1 cellular context compared by ENCODE assay signal in genomic region chr5:24351285-24351684, GRCh38.
TF ChIP-seq lines count a peak whose summit lies in the region.

No MANE protein-coding gene starts in this region.

TF ChIP-seq in H1, 55 proteins besides CTCF, POLR2A, EP300 and RAD21:
- TF ChIP-seq USF2 (IDR thresholded peaks at IDR 0.05; ENCODE audit: low read length) (no peak), BCL11A (IDR thresholded peaks at IDR 0.05; ENCODE audit: low read depth in 2 of 2, low read length in 2 of 2) (no peak), SRF (IDR thresholded peaks at IDR 0.05; ENCODE audit: low read depth, low read length) (no peak), CEBPB (IDR thresholded peaks at IDR 0.05; ENCODE audit: low read depth, low read length) (no peak), KDM5A (IDR thresholded peaks at IDR 0.05; ENCODE audit: low read length) (no peak), POU5F1 (IDR thresholded peaks at IDR 0.05; ENCODE audit: low read depth, low read length) (no peak), FOSL1 (IDR thresholded peaks at IDR 0.05; ENCODE audit: insufficient read depth, low read depth, low read length) (no peak), CBX5 (IDR thresholded peaks at IDR 0.05; ENCODE audit: low read depth, low read length) (no peak), ATF2 (IDR thresholded peaks at IDR 0.05; ENCODE audit: low read length) (no peak), TBP (IDR thresholded peaks at IDR 0.05; ENCODE audit: low read depth, low read length) (no peak), RXRA (IDR thresholded peaks at IDR 0.05; ENCODE audit: insufficient read depth, low read depth, low read length) (no peak), EZH2 (IDR thresholded peaks at IDR 0.05; ENCODE audit: low read depth, low read length, severe bottlenecking) (no peak), NRF1 (IDR thresholded peaks at IDR 0.05; ENCODE audit: low read depth, low read length) (no peak), JUN (IDR thresholded peaks at IDR 0.05; ENCODE audit: low read depth, low read length) (no peak), ASH2L (IDR thresholded peaks at IDR 0.05; ENCODE audit: low read length) (no peak), TEAD4 (IDR thresholded peaks at IDR 0.05; ENCODE audit: low read depth, low read length) (no peak), SAP30 (IDR thresholded peaks at IDR 0.05; ENCODE audit: insufficient read depth, insufficient replicate concordance, low read length) (no peak)
